21 cellular contexts compared by ENCODE assay signal in the genomic region with DNA sequence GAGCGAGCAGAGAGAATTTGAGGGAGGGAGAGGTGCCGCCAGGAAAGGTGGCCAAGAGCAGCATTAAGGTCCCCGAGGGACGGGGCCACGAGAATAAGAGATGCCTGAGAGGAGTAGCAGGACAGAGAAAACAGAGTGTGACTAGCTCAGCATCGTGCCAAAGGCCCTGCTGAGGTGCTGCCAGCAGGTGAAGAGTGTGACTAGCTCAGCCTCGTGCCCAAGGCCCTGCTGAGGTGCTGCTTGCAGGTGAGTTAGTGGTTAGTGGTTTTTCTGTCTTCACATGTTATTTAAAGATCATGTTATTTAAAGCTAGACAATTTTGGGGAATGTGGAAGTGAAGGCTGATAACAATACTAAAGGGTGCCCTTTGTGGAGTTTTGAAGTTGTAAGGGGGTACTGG.
DNase-seq lines count a peak whose midpoint lies in the region; ATAC-seq and TF ChIP-seq lines count a peak whose summit lies in the region.
"Had no signal": no experiment of that assay in that cellular context is flagged by ENCODE, and none has a peak within 500 bp of the region (broad histone marks: within the 10 kb centered on the region; RNA-seq: fewer than 3 reads in every experiment).

No MANE protein-coding gene starts in this region.

- H3K4me3 ChIP-seq in BLaER1 = no peak overlapping the region
- H3K4me3 ChIP-seq in MM.1S (ENCODE audit: low read length) = no peak overlapping the region
- no peak overlapping the region for H3K4me3 ChIP-seq in OCI-LY1 (ENCODE audit: low read depth, low read length, poor library complexity, severe bottlenecking)
- H3K4me3 ChIP-seq in uterus = no peak overlapping the region
- H3K4me3 ChIP-seq: A549, GM23338 had no signal

- 0 out of 2 replicates have a peak overlapping the region, but pooled peaks have one; percentile 10 for H3K4me2 ChIP-seq in BLaER1
- 0 out of 2 replicates have a peak overlapping the region, but pooled peaks have one; percentile 4 for H3K4me2 ChIP-seq in MM.1S (ENCODE audit: low read depth, low read length)
- H3K4me2 ChIP-seq in OCI-LY1 (ENCODE audit: low read length) = no peak overlapping the region
- H3K4me2 ChIP-seq: A549, GM23338 had no signal

- H3K27ac ChIP-seq in BLaER1 = no peak overlapping the region
- H3K27ac ChIP-seq in MM.1S (ENCODE audit: low read length) = no peak overlapping the region
- no peak overlapping the region for H3K27ac ChIP-seq in OCI-LY1 (ENCODE audit: low read depth, low read length, poor library complexity, severe bottlenecking)
- H3K27ac ChIP-seq in uterus = no peak overlapping the region
- H3K27ac ChIP-seq: A549 had no signal

- H3K9ac ChIP-seq in BLaER1 = no peak overlapping the region
- H3K9ac ChIP-seq in MM.1S (ENCODE audit: low read length) = no peak overlapping the region
- no peak overlapping the region for H3K9ac ChIP-seq in OCI-LY1 (ENCODE audit: low read length)

- no peaks in the 10 kb centered on the region for H3K79me2 ChIP-seq in MM.1S (ENCODE audit: low read length)
- no peaks in the 10 kb centered on the region for H3K79me2 ChIP-seq in OCI-LY1 (ENCODE audit: insufficient read depth, low read length)

- H3K36me3 ChIP-seq in BLaER1 = no peaks in the 10 kb centered on the region
- H3K36me3 ChIP-seq in MM.1S (replicated peaks; ENCODE audit: insufficient read depth, low read length) = no peaks in the 10 kb centered on the region
- no peaks in the 10 kb centered on the region for H3K36me3 ChIP-seq in OCI-LY1 (ENCODE audit: insufficient read depth, low read length)
- no peaks in the 10 kb centered on the region for H3K36me3 ChIP-seq in uterus
- H3K36me3 ChIP-seq: BE2C had no signal

- H3K4me1 ChIP-seq in BLaER1 (peaks cover 17% of the 10 kb centered on the region), MM.1S (ENCODE audit: low read length) (no peaks in the 10 kb centered on the region), OCI-LY1 (ENCODE audit: insufficient read depth, low read length, severe bottlenecking) (peaks cover 42% of the 10 kb centered on the region), uterus (no peaks in the 10 kb centered on the region)
- H3K4me1 ChIP-seq: A549 had no signal

- H3K9me3 ChIP-seq in BLaER1 (no peaks in the 10 kb centered on the region), MM.1S (replicated peaks; ENCODE audit: insufficient read depth, low read length) (no peaks in the 10 kb centered on the region), OCI-LY1 (ENCODE audit: low read length) (no peaks in the 10 kb centered on the region), uterus (no peaks in the 10 kb centered on the region)
- H3K9me3 ChIP-seq: A549, BE2C had no signal

- H4K20me1 ChIP-seq in BLaER1 = no peaks in the 10 kb centered on the region
- no peaks in the 10 kb centered on the region for H4K20me1 ChIP-seq in MM.1S (ENCODE audit: insufficient read depth, low read length)
- H4K20me1 ChIP-seq in OCI-LY1 (ENCODE audit: insufficient read depth, low read length) = no peaks in the 10 kb centered on the region

- H3F3A ChIP-seq in MM.1S (ENCODE audit: insufficient read depth, low read length) (no peaks in the 10 kb centered on the region), OCI-LY1 (ENCODE audit: insufficient read depth, low read length) (no peaks in the 10 kb centered on the region)

- H3K27me3 ChIP-seq in BLaER1 = no peaks in the 10 kb centered on the region
- no peaks in the 10 kb centered on the region for H3K27me3 ChIP-seq in MM.1S (replicated peaks; ENCODE audit: insufficient read depth, low read length)
- H3K27me3 ChIP-seq in OCI-LY1 (ENCODE audit: insufficient read depth, low read length) = no peaks in the 10 kb centered on the region
- no peaks in the 10 kb centered on the region for H3K27me3 ChIP-seq in uterus
- H3K27me3 ChIP-seq: BE2C had no signal

- intact Hi-C loops in uterus (cut with DNase I; ENCODE audit: low total_unique reads) = no loop called here

- TF ChIP-seq CTCF in MM.1S (IDR thresholded peaks at IDR 0.05; ENCODE audit: low read length) = no peak
- TF ChIP-seq CTCF in OCI-LY1 (IDR thresholded peaks at IDR 0.05; ENCODE audit: low read length) = no peak
- TF ChIP-seq CTCF in uterus (IDR thresholded peaks at IDR 0.05) = no peak

- H3K9me2 ChIP-seq in MM.1S (replicated peaks; ENCODE audit: insufficient read depth, low read length) (no peaks in the 10 kb centered on the region), OCI-LY1 (ENCODE audit: low read depth, low read length) (no peaks in the 10 kb centered on the region)

- no peak for ATAC-seq in activated CD4-positive, CD25-positive, alpha-beta regulatory T cell treated with anti-CD3 and anti-CD28 coated beads, Interleukin-2, amount 50 U/mL, for 24 hours
- ATAC-seq: A549, GM23338, HCT116 had no signal

- DNase-seq in MM.1S (peak; percentile 54), putamen (ENCODE audit: low spot score) (no peak), uterus (no peak)
- DNase-seq: 8988T; ACHN; AML-193; BE2C; C1 segment of cervical spinal cord; Calu3; CD4-positive, alpha-beta memory T cell; COR-L47; DMS53; DMS79 treated with DMSO at 0.1 percent for 48 hours; GF-D8; H9 had no signal

- H2AFZ ChIP-seq in MM.1S (ENCODE audit: low read length) (no peak overlapping the region), OCI-LY1 (ENCODE audit: low read length) (peak overlapping the region; percentile 0; the same call in 1 of the 2 replicates)
- H2AFZ ChIP-seq: GM23338 had no signal

- no peak for TF ChIP-seq POLR2A in uterus (IDR thresholded peaks at IDR 0.05)
